In the genomic region with DNA sequence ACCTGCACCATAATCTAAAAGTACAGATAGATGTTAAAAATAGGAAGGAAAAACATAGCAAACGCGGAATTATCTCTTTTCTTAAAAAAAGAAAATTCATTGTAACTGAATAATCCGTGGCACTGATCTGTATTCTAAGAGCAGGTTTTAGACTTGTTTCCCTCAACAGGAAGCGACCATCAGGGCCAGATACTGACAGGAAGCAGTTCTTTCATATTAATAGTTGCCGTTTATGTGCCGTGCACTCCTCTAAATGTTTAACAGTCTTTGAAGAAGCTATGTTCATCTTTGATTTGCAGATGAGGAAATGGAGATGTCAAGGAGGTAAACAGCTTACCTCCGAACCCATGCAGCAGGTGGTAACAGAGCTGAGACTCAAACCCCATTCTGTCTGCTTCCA, we compare ENCODE assay signal across 1 cellular context.
TF ChIP-seq lines count a peak whose summit lies in the region.

No MANE protein-coding gene starts in this region.

TF ChIP-seq in WTC11, 78 proteins besides CTCF, POLR2A, EP300 and RAD21 (continued from another document):
- TF ChIP-seq, protein P1, sequence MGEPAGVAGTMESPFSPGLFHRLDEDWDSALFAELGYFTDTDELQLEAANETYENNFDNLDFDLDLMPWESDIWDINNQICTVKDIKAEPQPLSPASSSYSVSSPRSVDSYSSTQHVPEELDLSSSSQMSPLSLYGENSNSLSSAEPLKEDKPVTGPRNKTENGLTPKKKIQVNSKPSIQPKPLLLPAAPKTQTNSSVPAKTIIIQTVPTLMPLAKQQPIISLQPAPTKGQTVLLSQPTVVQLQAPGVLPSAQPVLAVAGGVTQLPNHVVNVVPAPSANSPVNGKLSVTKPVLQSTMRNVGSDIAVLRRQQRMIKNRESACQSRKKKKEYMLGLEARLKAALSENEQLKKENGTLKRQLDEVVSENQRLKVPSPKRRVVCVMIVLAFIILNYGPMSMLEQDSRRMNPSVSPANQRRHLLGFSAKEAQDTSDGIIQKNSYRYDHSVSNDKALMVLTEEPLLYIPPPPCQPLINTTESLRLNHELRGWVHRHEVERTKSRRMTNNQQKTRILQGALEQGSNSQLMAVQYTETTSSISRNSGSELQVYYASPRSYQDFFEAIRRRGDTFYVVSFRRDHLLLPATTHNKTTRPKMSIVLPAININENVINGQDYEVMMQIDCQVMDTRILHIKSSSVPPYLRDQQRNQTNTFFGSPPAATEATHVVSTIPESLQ (CRISPR knock-in tag; IDR thresholded peaks at IDR 0.05), result no peak
- TF ChIP-seq ZNF317 (CRISPR knock-in tag; IDR thresholded peaks at IDR 0.05; ENCODE audit: borderline replicate concordance, low read depth) (no peak), GTF2I (CRISPR knock-in tag; conservative IDR thresholded peaks at IDR 0.05) (no peak), ZBTB43 (CRISPR knock-in tag; IDR thresholded peaks at IDR 0.05) (no peak), ZNF671 (CRISPR knock-in tag; IDR thresholded peaks at IDR 0.05) (no peak), ZBTB21 (CRISPR knock-in tag; IDR thresholded peaks at IDR 0.05; ENCODE audit: borderline replicate concordance) (no peak), KAT7 (CRISPR knock-in tag; IDR thresholded peaks at IDR 0.05; ENCODE audit: borderline replicate concordance) (no peak), SOX15 (CRISPR knock-in tag; IDR thresholded peaks at IDR 0.05) (no peak), MYBL2 (CRISPR knock-in tag; IDR thresholded peaks at IDR 0.05) (no peak), ATF1 (CRISPR knock-in tag; IDR thresholded peaks at IDR 0.05) (no peak), PREB (CRISPR knock-in tag; IDR thresholded peaks at IDR 0.05; ENCODE audit: borderline replicate concordance) (no peak), STAT6 (CRISPR knock-in tag; conservative IDR thresholded peaks at IDR 0.05; ENCODE audit: low read depth) (no peak)
